In the genomic region with DNA sequence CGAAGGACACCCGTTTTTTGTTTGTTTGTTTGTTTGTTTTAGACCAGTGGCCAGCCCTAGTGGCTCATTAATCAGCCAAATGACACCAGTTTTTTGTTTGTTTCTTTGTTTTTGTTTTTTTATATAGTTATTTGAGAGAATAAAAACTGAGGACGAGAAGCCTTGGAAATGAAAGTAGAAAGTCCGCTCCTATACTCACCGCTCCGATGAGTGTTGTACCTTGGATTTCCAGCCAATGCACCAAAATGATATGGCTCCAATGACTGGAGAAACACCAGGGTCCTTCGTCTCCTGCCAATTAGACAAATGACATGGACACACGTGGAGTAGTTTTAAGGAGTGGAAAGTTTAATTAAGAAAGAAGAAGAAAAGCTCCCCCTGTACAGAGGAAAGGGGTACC, we compare ENCODE assay signal across 2 cellular contexts.
TF ChIP-seq lines count a peak whose summit lies in the region.

No MANE protein-coding gene starts in this region.

TF ChIP-seq in A549, 52 proteins besides CTCF, POLR2A, EP300 and RAD21 (continued from another document):
- no peak for TF ChIP-seq REST (IDR thresholded peaks at IDR 0.05)
- no peak for TF ChIP-seq HOXA7 (CRISPR knock-in tag; IDR thresholded peaks at IDR 0.05)
- TF ChIP-seq RARB (CRISPR knock-in tag; IDR thresholded peaks at IDR 0.05), result no peak
- TF ChIP-seq FOXS1 (CRISPR knock-in tag; IDR thresholded peaks at IDR 0.05), result no peak
- TF ChIP-seq CHD4 (IDR thresholded peaks at IDR 0.05; ENCODE audit: borderline replicate concordance), result no peak
TF ChIP-seq in A549: peak in this region for 0.

TF ChIP-seq in HCT116, 20 proteins besides CTCF, POLR2A, EP300 and RAD21 (continued from another document):
- TF ChIP-seq SRF (IDR thresholded peaks at IDR 0.05; ENCODE audit: low read depth) (no peak), REST (IDR thresholded peaks at IDR 0.05; ENCODE audit: low read depth) (no peak), EZH2phosphoT487 (IDR thresholded peaks at IDR 0.05; ENCODE audit: borderline replicate concordance) (no peak), CBX3 (IDR thresholded peaks at IDR 0.05; ENCODE audit: low read depth) (no peak), TCF7L2 (IDR thresholded peaks at IDR 0.05; ENCODE audit: borderline replicate concordance, extremely low read depth, insufficient read depth, insufficient read length) (no peak), POLR2AphosphoS5 (IDR thresholded peaks at IDR 0.05; ENCODE audit: low read depth, low read length) (no peak), EGR1 (IDR thresholded peaks at IDR 0.05; ENCODE audit: low read depth) (no peak), FOSL1 (IDR thresholded peaks at IDR 0.05; ENCODE audit: low read depth) (no peak), ZFX (IDR thresholded peaks at IDR 0.05) (no peak), SP1 (IDR thresholded peaks at IDR 0.05; ENCODE audit: low read depth) (no peak)
